Comparison of ENCODE assay signal across 19 cellular contexts in the genomic region with DNA sequence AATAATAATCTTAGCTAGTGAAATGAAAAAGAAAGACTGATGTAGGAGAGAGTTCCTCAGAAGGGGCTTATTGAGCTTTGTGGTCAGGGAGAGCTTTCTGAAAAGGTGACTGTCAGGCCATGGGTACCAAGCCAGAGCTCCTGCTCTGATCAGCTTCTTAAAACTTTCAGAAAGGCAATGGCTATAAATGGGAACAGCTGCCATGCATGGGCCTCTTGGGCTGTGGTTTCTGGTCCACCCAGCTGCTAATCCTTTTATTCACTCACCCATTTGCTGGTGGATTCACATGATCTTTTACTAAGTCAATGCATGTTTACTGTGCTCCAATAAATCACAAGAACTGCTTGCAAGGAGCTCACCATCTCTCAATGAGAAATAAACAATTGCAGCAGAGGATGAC.
A peak's percentile ranks its signal among the peaks of the same experiment; 100 is the strongest.
DNase-seq lines count a peak whose midpoint lies in the region; ATAC-seq and TF ChIP-seq lines count a peak whose summit lies in the region.
"Had no signal": no experiment of that assay in that cellular context is flagged by ENCODE, and none has a peak within 500 bp of the region (broad histone marks: within the 10 kb centered on the region; RNA-seq: fewer than 3 reads in every experiment).

No MANE protein-coding gene starts in this region.

- no peak overlapping the region for H3K4me3 Mint-ChIP-seq in activated naive CD4-positive, alpha-beta T cell treated with anti-CD3 and anti-CD28 coated beads, Interleukin-2, amount 50 U/mL, for 24 hours
- H3K4me3 Mint-ChIP-seq in stimulated activated memory B cell treated with anti-CD40 and anti-IgM and Interleukin-4, amounts not matched to agents 10 μg/mL and 1 μg/mL and 100 μg/mL, for 72 hours: no peak overlapping the region
- H3K4me3 Mint-ChIP-seq in mesothelial cell of epicardium: no peak overlapping the region
- H3K4me3 Mint-ChIP-seq: T-helper 1 cell treated with Interleukin-12 subunit alpha and Interleukin-12 subunit beta and Interleukin-4 antibody, amounts not matched to agents 30 μg/mL and 1 μg/mL, for 36 hours had no signal

- H3K36me3 Mint-ChIP-seq in activated naive CD4-positive, alpha-beta T cell treated with anti-CD3 and anti-CD28 coated beads, Interleukin-2, amount 50 U/mL, for 24 hours: peaks cover 3% of the 10 kb centered on the region
- H3K36me3 Mint-ChIP-seq in stimulated activated memory B cell treated with anti-CD40 and anti-IgM and Interleukin-4, amounts not matched to agents 10 μg/mL and 1 μg/mL and 100 μg/mL, for 72 hours: no peaks in the 10 kb centered on the region
- no peaks in the 10 kb centered on the region for H3K36me3 Mint-ChIP-seq in mesothelial cell of epicardium
- H3K36me3 Mint-ChIP-seq: CD4-positive, alpha-beta memory T cell had no signal

- H3K4me2 ChIP-seq in OCI-LY7 (ENCODE audit: low read length): peak overlapping the region; percentile 62

- peak; percentile 40 for ATAC-seq in GM21717 (IDR thresholded peaks at IDR 0.05; ENCODE audit: unreplicated experiment)
- peak; percentile 40 for ATAC-seq in stimulated activated memory B cell treated with anti-CD40 and anti-IgM and Interleukin-4, amounts not matched to agents 10 μg/mL and 1 μg/mL and 100 μg/mL, for 72 hours
- ATAC-seq: Right ventricle myocardium inferior had no signal

- H3K27me3 Mint-ChIP-seq in activated naive CD4-positive, alpha-beta T cell treated with anti-CD3 and anti-CD28 coated beads, Interleukin-2, amount 50 U/mL, for 24 hours: no peaks in the 10 kb centered on the region
- no peaks in the 10 kb centered on the region for H3K27me3 Mint-ChIP-seq in stimulated activated memory B cell treated with anti-CD40 and anti-IgM and Interleukin-4, amounts not matched to agents 10 μg/mL and 1 μg/mL and 100 μg/mL, for 72 hours
- peaks cover 7% of the 10 kb centered on the region for H3K27me3 Mint-ChIP-seq in mesothelial cell of epicardium (ENCODE audit: low read depth)
- H3K27me3 Mint-ChIP-seq: CD4-positive, alpha-beta memory T cell had no signal

- CTCF ChIA-PET in OCI-LY7 (lab: Charles Lee; ENCODE audit: unreplicated experiment): interaction anchor here (0.6 to 1.7 kb wide), 7 partner anchors 9 to 265 kb away, joined by 3 to 15 read pairs (median 3); no protein-coding TSS in a partner anchor

- 0 out of 2 replicates have a peak, but pooled peaks cover 6% of the 10 kb centered on the region for H3K9me3 ChIP-seq in OCI-LY7 (ENCODE audit: low read length)
- H3K9me3 ChIP-seq: HAP-1 had no signal

- H3K27ac ChIP-seq in OCI-LY7 (ENCODE audit: low read depth, low read length, poor library complexity, severe bottlenecking): peak overlapping the region; percentile 99

- BruUV-seq in OCI-LY7 (replicated peaks; lab: Mats Ljungman, UMichigan): no TSS peak

- peaks cover 91% of the 10 kb centered on the region for H3K4me1 ChIP-seq in OCI-LY7 (ENCODE audit: insufficient read depth, low read length, poor library complexity, severe bottlenecking)
- H3K4me1 ChIP-seq: HAP-1 had no signal

- peaks cover 84% of the 10 kb centered on the region for H3K4me1 Mint-ChIP-seq in activated naive CD4-positive, alpha-beta T cell treated with anti-CD3 and anti-CD28 coated beads, Interleukin-2, amount 50 U/mL, for 24 hours
- H3K4me1 Mint-ChIP-seq in stimulated activated memory B cell treated with anti-CD40 and anti-IgM and Interleukin-4, amounts not matched to agents 10 μg/mL and 1 μg/mL and 100 μg/mL, for 72 hours: peaks cover 68% of the 10 kb centered on the region
- no peaks in the 10 kb centered on the region for H3K4me1 Mint-ChIP-seq in mesothelial cell of epicardium

- TF ChIP-seq CTCF in OCI-LY7 (conservative IDR thresholded peaks at IDR 0.05; ENCODE audit: low read length) (no peak), mesothelial cell of epicardium (IDR thresholded peaks at IDR 0.05; ENCODE audit: unreplicated experiment) (no peak)

- intact Hi-C loops in OCI-LY7 (cut with micrococcal nuclease; ENCODE audit: unreplicated experiment): no loop called here

- no peaks in the 10 kb centered on the region for H3K79me2 ChIP-seq in OCI-LY7 (ENCODE audit: insufficient read depth, low read depth, low read length)

- peak overlapping the region; percentile 16; the same call in 1 of the 2 replicates for H2AFZ ChIP-seq in OCI-LY7 (ENCODE audit: low read length)

- peak overlapping the region; percentile 51 for H3K27ac Mint-ChIP-seq in activated naive CD4-positive, alpha-beta T cell treated with anti-CD3 and anti-CD28 coated beads, Interleukin-2, amount 50 U/mL, for 24 hours
- peak overlapping the region; percentile 91 for H3K27ac Mint-ChIP-seq in stimulated activated memory B cell treated with anti-CD40 and anti-IgM and Interleukin-4, amounts not matched to agents 10 μg/mL and 1 μg/mL and 100 μg/mL, for 72 hours
- H3K27ac Mint-ChIP-seq in mesothelial cell of epicardium: no peak overlapping the region
- H3K27ac Mint-ChIP-seq: T-helper 1 cell treated with Interleukin-12 subunit alpha and Interleukin-12 subunit beta and Interleukin-4 antibody, amounts not matched to agents 30 μg/mL and 1 μg/mL, for 36 hours had no signal

- peaks cover 6% of the 10 kb centered on the region for H3K9me3 Mint-ChIP-seq in activated naive CD4-positive, alpha-beta T cell treated with anti-CD3 and anti-CD28 coated beads, Interleukin-2, amount 50 U/mL, for 24 hours
- no peaks in the 10 kb centered on the region for H3K9me3 Mint-ChIP-seq in stimulated activated memory B cell treated with anti-CD40 and anti-IgM and Interleukin-4, amounts not matched to agents 10 μg/mL and 1 μg/mL and 100 μg/mL, for 72 hours
- H3K9me3 Mint-ChIP-seq in mesothelial cell of epicardium: no peaks in the 10 kb centered on the region
- H3K9me3 Mint-ChIP-seq: CD4-positive, alpha-beta memory T cell; T-helper 1 cell treated with Interleukin-12 subunit alpha and Interleukin-12 subunit beta and Interleukin-4 antibody, amounts not matched to agents 30 μg/mL and 1 μg/mL, for 36 hours had no signal

- H3K36me3 ChIP-seq in OCI-LY7 (ENCODE audit: insufficient read depth, low read length): no peaks in the 10 kb centered on the region
- H3K36me3 ChIP-seq: HAP-1 had no signal

- POLR2A ChIA-PET in OCI-LY7 (lab: Charles Lee): interaction anchor here (0.9 to 12.9 kb wide), 17 partner anchors 8 to 258 kb away, joined by 3 to 293 read pairs (median 5); partner anchors contain the start of gene IKZF1

- DNase-seq in activated naive CD4-positive, alpha-beta T cell (lab: John Stamatoyannopoulos, UW): no peak
- DNase-seq in OCI-LY7 (ENCODE audit: low spot score): peak; percentile 80
- no peak for DNase-seq in midbrain (lab: John Stamatoyannopoulos, UW)
- no peak for DNase-seq in mesothelial cell of epicardium (ENCODE audit: low spot score in 2 of 2, unreplicated experiment in 2 of 2)
- no peak for DNase-seq in Ammon's horn (ENCODE audit: low spot score)
- DNase-seq: activated CD4-positive, CD25-positive, alpha-beta regulatory T cell treated with anti-CD3 and anti-CD28 coated beads, Interleukin-2, amount 50 U/mL, for 72 hours; activated CD8-positive, alpha-beta memory T cell treated with anti-CD3 and anti-CD28 coated beads, Interleukin-2, amount 50 U/mL, for 48 hours; CD4-positive, alpha-beta memory T cell; foreskin fibroblast; hippocampal formation; NCI-H1694; NCI-H345; stimulated activated CD4-positive, alpha-beta T cell treated with anti-CD3 and anti-CD28 coated beads, Interleukin-15, amount 100 ng/mL, for 24 hours had no signal

- no peaks in the 10 kb centered on the region for H3K9me2 ChIP-seq in OCI-LY7 (ENCODE audit: insufficient read depth, low read length)

- peak overlapping the region; percentile 16 for H3K4me3 ChIP-seq in OCI-LY7 (ENCODE audit: low read depth, low read length, poor library complexity, severe bottlenecking)
- H3K4me3 ChIP-seq: HAP-1 had no signal

- no peaks in the 10 kb centered on the region for H4K20me1 ChIP-seq in OCI-LY7 (ENCODE audit: insufficient read depth, low read length)
